ENCODE assay signal across 1 cellular context in genomic region chr2:172234716-172235661, GRCh38.
TF ChIP-seq lines count a peak whose summit lies in the region.

No MANE protein-coding gene starts in this region.

TF ChIP-seq in HepG2, 621 proteins besides CTCF, POLR2A, EP300 and RAD21 (continued from another document and continues in another):
- peak; percentile 22; the same call in 1 of the 2 replicates for TF ChIP-seq ARID5B (CRISPR knock-in tag; IDR thresholded peaks at IDR 0.05)
- peak; percentile 76 for TF ChIP-seq HHEX (CRISPR knock-in tag; IDR thresholded peaks at IDR 0.05)
- no peak for TF ChIP-seq ZNF713 (CRISPR knock-in tag; IDR thresholded peaks at IDR 0.05)
- TF ChIP-seq, protein P1, sequence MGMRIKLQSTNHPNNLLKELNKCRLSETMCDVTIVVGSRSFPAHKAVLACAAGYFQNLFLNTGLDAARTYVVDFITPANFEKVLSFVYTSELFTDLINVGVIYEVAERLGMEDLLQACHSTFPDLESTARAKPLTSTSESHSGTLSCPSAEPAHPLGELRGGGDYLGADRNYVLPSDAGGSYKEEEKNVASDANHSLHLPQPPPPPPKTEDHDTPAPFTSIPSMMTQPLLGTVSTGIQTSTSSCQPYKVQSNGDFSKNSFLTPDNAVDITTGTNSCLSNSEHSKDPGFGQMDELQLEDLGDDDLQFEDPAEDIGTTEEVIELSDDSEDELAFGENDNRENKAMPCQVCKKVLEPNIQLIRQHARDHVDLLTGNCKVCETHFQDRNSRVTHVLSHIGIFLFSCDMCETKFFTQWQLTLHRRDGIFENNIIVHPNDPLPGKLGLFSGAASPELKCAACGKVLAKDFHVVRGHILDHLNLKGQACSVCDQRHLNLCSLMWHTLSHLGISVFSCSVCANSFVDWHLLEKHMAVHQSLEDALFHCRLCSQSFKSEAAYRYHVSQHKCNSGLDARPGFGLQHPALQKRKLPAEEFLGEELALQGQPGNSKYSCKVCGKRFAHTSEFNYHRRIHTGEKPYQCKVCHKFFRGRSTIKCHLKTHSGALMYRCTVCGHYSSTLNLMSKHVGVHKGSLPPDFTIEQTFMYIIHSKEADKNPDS (CRISPR knock-in tag; IDR thresholded peaks at IDR 0.05), result no peak
- TF ChIP-seq HOXD1 (CRISPR knock-in tag; IDR thresholded peaks at IDR 0.05), result 0 out of 2 replicates have a peak, but pooled peaks have one; percentile 31
- TF ChIP-seq PCBP2 (optimal IDR thresholded peaks at IDR 0.05; ENCODE audit: low read depth, low read length, poor library complexity, severe bottlenecking), result no peak
- no peak for TF ChIP-seq MATR3 (CRISPR knock-in tag; IDR thresholded peaks at IDR 0.05)
- 0 out of 2 replicates have a peak, but pooled peaks have one; percentile 21 for TF ChIP-seq GMEB1 (CRISPR knock-in tag; IDR thresholded peaks at IDR 0.05; ENCODE audit: borderline replicate concordance)
- no peak for TF ChIP-seq NR2F1 (CRISPR knock-in tag; IDR thresholded peaks at IDR 0.05)
- TF ChIP-seq ZNF660 (CRISPR knock-in tag; IDR thresholded peaks at IDR 0.05; ENCODE audit: borderline replicate concordance, low read depth), result no peak
- TF ChIP-seq POGK (CRISPR knock-in tag; conservative IDR thresholded peaks at IDR 0.05), result no peak
- TF ChIP-seq SMARCC2 (IDR thresholded peaks at IDR 0.05), result no peak
- peak; percentile 23; the same call in 1 of the 2 replicates for TF ChIP-seq RNF2 (conservative IDR thresholded peaks at IDR 0.05; ENCODE audit: low read depth)
- TF ChIP-seq SRY (CRISPR knock-in tag; IDR thresholded peaks at IDR 0.05), result no peak
- TF ChIP-seq JUNB (CRISPR knock-in tag; IDR thresholded peaks at IDR 0.05; ENCODE audit: borderline replicate concordance), result no peak
- TF ChIP-seq ZNF44 (CRISPR knock-in tag; IDR thresholded peaks at IDR 0.05), result no peak
- no peak for TF ChIP-seq AHR (CRISPR knock-in tag; IDR thresholded peaks at IDR 0.05)
- TF ChIP-seq MTA1 (CRISPR knock-in tag; IDR thresholded peaks at IDR 0.05; ENCODE audit: borderline replicate concordance), result no peak
- TF ChIP-seq KAT8 (CRISPR knock-in tag; IDR thresholded peaks at IDR 0.05), result no peak
- TF ChIP-seq, protein P2, sequence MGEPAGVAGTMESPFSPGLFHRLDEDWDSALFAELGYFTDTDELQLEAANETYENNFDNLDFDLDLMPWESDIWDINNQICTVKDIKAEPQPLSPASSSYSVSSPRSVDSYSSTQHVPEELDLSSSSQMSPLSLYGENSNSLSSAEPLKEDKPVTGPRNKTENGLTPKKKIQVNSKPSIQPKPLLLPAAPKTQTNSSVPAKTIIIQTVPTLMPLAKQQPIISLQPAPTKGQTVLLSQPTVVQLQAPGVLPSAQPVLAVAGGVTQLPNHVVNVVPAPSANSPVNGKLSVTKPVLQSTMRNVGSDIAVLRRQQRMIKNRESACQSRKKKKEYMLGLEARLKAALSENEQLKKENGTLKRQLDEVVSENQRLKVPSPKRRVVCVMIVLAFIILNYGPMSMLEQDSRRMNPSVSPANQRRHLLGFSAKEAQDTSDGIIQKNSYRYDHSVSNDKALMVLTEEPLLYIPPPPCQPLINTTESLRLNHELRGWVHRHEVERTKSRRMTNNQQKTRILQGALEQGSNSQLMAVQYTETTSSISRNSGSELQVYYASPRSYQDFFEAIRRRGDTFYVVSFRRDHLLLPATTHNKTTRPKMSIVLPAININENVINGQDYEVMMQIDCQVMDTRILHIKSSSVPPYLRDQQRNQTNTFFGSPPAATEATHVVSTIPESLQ (CRISPR knock-in tag; conservative IDR thresholded peaks at IDR 0.05), result no peak
- no peak for TF ChIP-seq ZMAT5 (CRISPR knock-in tag; IDR thresholded peaks at IDR 0.05; ENCODE audit: borderline replicate concordance, low read depth)
- TF ChIP-seq, protein P3, sequence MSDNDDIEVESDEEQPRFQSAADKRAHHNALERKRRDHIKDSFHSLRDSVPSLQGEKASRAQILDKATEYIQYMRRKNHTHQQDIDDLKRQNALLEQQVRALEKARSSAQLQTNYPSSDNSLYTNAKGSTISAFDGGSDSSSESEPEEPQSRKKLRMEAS (IDR thresholded peaks at IDR 0.05), result peak; percentile 42; the same call in 1 of the 2 replicates
- no peak for TF ChIP-seq PAWR (CRISPR knock-in tag; IDR thresholded peaks at IDR 0.05; ENCODE audit: borderline replicate concordance)
- TF ChIP-seq ZNF331 (CRISPR knock-in tag; IDR thresholded peaks at IDR 0.05), result no peak
- no peak for TF ChIP-seq SP2 (CRISPR knock-in tag; IDR thresholded peaks at IDR 0.05)
- TF ChIP-seq SALL1 (CRISPR knock-in tag; IDR thresholded peaks at IDR 0.05), result 0 out of 2 replicates have a peak, but pooled peaks have one; percentile 8
- no peak for TF ChIP-seq ZNF546 (CRISPR knock-in tag; conservative IDR thresholded peaks at IDR 0.05)
- TF ChIP-seq ZNF484 (CRISPR knock-in tag; IDR thresholded peaks at IDR 0.05; ENCODE audit: borderline replicate concordance, low read depth), result no peak
- peak; percentile 89; the same call in 1 of the 2 replicates for TF ChIP-seq EZH2 (conservative IDR thresholded peaks at IDR 0.05; ENCODE audit: low read depth, low read length)
- TF ChIP-seq, protein P4, sequence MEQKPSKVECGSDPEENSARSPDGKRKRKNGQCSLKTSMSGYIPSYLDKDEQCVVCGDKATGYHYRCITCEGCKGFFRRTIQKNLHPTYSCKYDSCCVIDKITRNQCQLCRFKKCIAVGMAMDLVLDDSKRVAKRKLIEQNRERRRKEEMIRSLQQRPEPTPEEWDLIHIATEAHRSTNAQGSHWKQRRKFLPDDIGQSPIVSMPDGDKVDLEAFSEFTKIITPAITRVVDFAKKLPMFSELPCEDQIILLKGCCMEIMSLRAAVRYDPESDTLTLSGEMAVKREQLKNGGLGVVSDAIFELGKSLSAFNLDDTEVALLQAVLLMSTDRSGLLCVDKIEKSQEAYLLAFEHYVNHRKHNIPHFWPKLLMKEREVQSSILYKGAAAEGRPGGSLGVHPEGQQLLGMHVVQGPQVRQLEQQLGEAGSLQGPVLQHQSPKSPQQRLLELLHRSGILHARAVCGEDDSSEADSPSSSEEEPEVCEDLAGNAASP (CRISPR knock-in tag; IDR thresholded peaks at IDR 0.05; ENCODE audit: borderline replicate concordance), result peak; percentile 74; the same call in 1 of the 2 replicates
- TF ChIP-seq ESRRA (CRISPR knock-in tag; IDR thresholded peaks at IDR 0.05; ENCODE audit: low read depth), result no peak
- no peak for TF ChIP-seq SOX6 (IDR thresholded peaks at IDR 0.05)
- TF ChIP-seq SOX6 (CRISPR knock-in tag; IDR thresholded peaks at IDR 0.05), result peak; percentile 95
- no peak for TF ChIP-seq AGO2 (optimal IDR thresholded peaks at IDR 0.05; ENCODE audit: low read depth, low read length)
- TF ChIP-seq PREB (CRISPR knock-in tag; IDR thresholded peaks at IDR 0.05), result no peak
- TF ChIP-seq WIZ (CRISPR knock-in tag; IDR thresholded peaks at IDR 0.05), result no peak
- no peak for TF ChIP-seq ARID3A (IDR thresholded peaks at IDR 0.05; ENCODE audit: low read depth, low read length)
- TF ChIP-seq KDM4B (CRISPR knock-in tag; IDR thresholded peaks at IDR 0.05), result no peak
- no peak for TF ChIP-seq ETV5 (CRISPR knock-in tag; IDR thresholded peaks at IDR 0.05; ENCODE audit: borderline replicate concordance)
- no peak for TF ChIP-seq ZNF570 (CRISPR knock-in tag; IDR thresholded peaks at IDR 0.05; ENCODE audit: borderline replicate concordance)
- peak; percentile 69 for TF ChIP-seq TCF7 (IDR thresholded peaks at IDR 0.05; ENCODE audit: low read depth)
- TF ChIP-seq SUZ12 (IDR thresholded peaks at IDR 0.05; ENCODE audit: low read depth, low read length), result no peak
- no peak for TF ChIP-seq PRDM15 (CRISPR knock-in tag; IDR thresholded peaks at IDR 0.05)
- TF ChIP-seq ZNF317 (CRISPR knock-in tag; IDR thresholded peaks at IDR 0.05), result no peak
